Comparison of ENCODE assay signal across 1 cellular context in the genomic region with DNA sequence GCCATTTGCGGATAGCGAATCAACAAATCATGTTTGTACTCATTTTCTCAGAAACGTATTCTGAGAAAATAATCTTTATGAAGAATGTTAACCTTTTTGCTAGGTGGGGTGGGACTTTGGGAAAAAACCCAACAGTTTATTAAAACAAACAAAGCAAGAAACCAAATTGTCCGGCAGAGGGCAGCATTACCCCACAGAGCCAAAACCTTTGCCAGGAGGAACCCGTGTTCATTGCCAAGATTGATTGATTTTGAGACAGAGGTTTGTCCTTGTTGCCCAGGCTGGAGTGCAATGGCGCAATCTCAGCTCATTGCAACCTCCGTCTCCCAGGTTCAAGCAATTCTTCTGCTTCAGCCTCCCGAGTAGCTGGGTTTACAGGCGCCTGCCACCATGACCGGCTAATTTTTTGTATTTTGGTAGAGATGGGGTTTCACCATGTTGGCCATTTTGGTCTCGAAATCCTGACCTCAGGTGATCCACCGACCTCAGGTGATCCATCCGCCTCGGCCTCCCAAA.
A peak's percentile ranks its signal among the peaks of the same experiment; 100 is the strongest.
TF ChIP-seq lines count a peak whose summit lies in the region.

No MANE protein-coding gene starts in this region.

TF ChIP-seq in HepG2, 621 proteins besides CTCF, POLR2A, EP300 and RAD21 (continued from another document and continues in another):
- TF ChIP-seq, protein P1, sequence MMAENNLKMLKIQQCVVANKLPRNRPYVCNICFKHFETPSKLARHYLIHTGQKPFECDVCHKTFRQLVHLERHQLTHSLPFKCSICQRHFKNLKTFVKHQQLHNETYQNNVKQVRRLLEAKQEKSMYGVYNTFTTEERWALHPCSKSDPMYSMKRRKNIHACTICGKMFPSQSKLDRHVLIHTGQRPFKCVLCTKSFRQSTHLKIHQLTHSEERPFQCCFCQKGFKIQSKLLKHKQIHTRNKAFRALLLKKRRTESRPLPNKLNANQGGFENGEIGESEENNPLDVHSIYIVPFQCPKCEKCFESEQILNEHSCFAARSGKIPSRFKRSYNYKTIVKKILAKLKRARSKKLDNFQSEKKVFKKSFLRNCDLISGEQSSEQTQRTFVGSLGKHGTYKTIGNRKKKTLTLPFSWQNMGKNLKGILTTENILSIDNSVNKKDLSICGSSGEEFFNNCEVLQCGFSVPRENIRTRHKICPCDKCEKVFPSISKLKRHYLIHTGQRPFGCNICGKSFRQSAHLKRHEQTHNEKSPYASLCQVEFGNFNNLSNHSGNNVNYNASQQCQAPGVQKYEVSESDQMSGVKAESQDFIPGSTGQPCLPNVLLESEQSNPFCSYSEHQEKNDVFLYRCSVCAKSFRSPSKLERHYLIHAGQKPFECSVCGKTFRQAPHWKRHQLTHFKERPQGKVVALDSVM (CRISPR knock-in tag; IDR thresholded peaks at IDR 0.05): 0 out of 2 replicates have a peak, but pooled peaks have one; percentile 25
- TF ChIP-seq HOXA5 (CRISPR knock-in tag; IDR thresholded peaks at IDR 0.05) (peak; percentile 89), ZNF720 (CRISPR knock-in tag; IDR thresholded peaks at IDR 0.05) (no peak), YEATS2 (CRISPR knock-in tag; IDR thresholded peaks at IDR 0.05; ENCODE audit: borderline replicate concordance) (no peak), ZBED4 (CRISPR knock-in tag; IDR thresholded peaks at IDR 0.05; ENCODE audit: borderline replicate concordance) (no peak), RFX3 (CRISPR knock-in tag; IDR thresholded peaks at IDR 0.05) (no peak), CEBPG (CRISPR knock-in tag; IDR thresholded peaks at IDR 0.05) (peak; percentile 90), MAZ (IDR thresholded peaks at IDR 0.05; ENCODE audit: borderline replicate concordance, low read depth, low read length) (no peak), MAZ (CRISPR knock-in tag; IDR thresholded peaks at IDR 0.05; ENCODE audit: low read depth) (no peak), ZNF780A (CRISPR knock-in tag; IDR thresholded peaks at IDR 0.05) (no peak), ZNF34 (CRISPR knock-in tag; IDR thresholded peaks at IDR 0.05; ENCODE audit: borderline replicate concordance) (no peak), GLI4 (CRISPR knock-in tag; IDR thresholded peaks at IDR 0.05; ENCODE audit: borderline replicate concordance) (no peak), RXRB (CRISPR knock-in tag; IDR thresholded peaks at IDR 0.05; ENCODE audit: borderline replicate concordance) (peak; percentile 39; the same call in 1 of the 2 replicates), ZNF124 (CRISPR knock-in tag; IDR thresholded peaks at IDR 0.05) (0 out of 2 replicates have a peak, but pooled peaks have one; percentile 60), ZKSCAN5 (CRISPR knock-in tag; IDR thresholded peaks at IDR 0.05) (no peak), SRSF9 (IDR thresholded peaks at IDR 0.05; ENCODE audit: borderline replicate concordance, insufficient read depth, low read depth, low read length, poor library complexity, severe bottlenecking) (no peak), THRA (CRISPR knock-in tag; IDR thresholded peaks at IDR 0.05; ENCODE audit: borderline replicate concordance) (0 out of 2 replicates have a peak, but pooled peaks have one; percentile 22), HOXA3 (CRISPR knock-in tag; IDR thresholded peaks at IDR 0.05) (peak; percentile 45; the same call in 1 of the 2 replicates), KDM5A (IDR thresholded peaks at IDR 0.05; ENCODE audit: borderline replicate concordance, low read length) (0 out of 2 replicates have a peak, but pooled peaks have one; percentile 30), ZNF350 (CRISPR knock-in tag; IDR thresholded peaks at IDR 0.05; ENCODE audit: borderline replicate concordance, low read depth) (0 out of 2 replicates have a peak, but pooled peaks have one; percentile 28), ZC3H4 (CRISPR knock-in tag; IDR thresholded peaks at IDR 0.05; ENCODE audit: borderline replicate concordance) (no peak), ZNF180 (CRISPR knock-in tag; IDR thresholded peaks at IDR 0.05; ENCODE audit: borderline replicate concordance, low read depth) (no peak), ZNF550 (CRISPR knock-in tag; IDR thresholded peaks at IDR 0.05; ENCODE audit: borderline replicate concordance) (no peak), E2F1 (CRISPR knock-in tag; IDR thresholded peaks at IDR 0.05) (0 out of 2 replicates have a peak, but pooled peaks have one; percentile 45), FOXA3 (CRISPR knock-in tag; IDR thresholded peaks at IDR 0.05) (peak; percentile 30; the same call in 1 of the 2 replicates), FOXO1 (CRISPR knock-in tag; IDR thresholded peaks at IDR 0.05) (0 out of 2 replicates have a peak, but pooled peaks have one; percentile 36), CHD4 (IDR thresholded peaks at IDR 0.05; ENCODE audit: borderline replicate concordance, low read length) (no peak), SKIL (CRISPR knock-in tag; IDR thresholded peaks at IDR 0.05; ENCODE audit: borderline replicate concordance) (no peak), ZNF629 (CRISPR knock-in tag; conservative IDR thresholded peaks at IDR 0.05) (0 out of 2 replicates have a peak, but pooled peaks have one; percentile 21), SNAPC5 (CRISPR knock-in tag; IDR thresholded peaks at IDR 0.05; ENCODE audit: borderline replicate concordance) (no peak), HIC2 (CRISPR knock-in tag; IDR thresholded peaks at IDR 0.05; ENCODE audit: low read depth) (0 out of 2 replicates have a peak, but pooled peaks have one; percentile 56), ZNF430 (CRISPR knock-in tag; IDR thresholded peaks at IDR 0.05) (no peak), ZNF574 (CRISPR knock-in tag; IDR thresholded peaks at IDR 0.05) (0 out of 2 replicates have a peak, but pooled peaks have one; percentile 39), RARA (CRISPR knock-in tag; IDR thresholded peaks at IDR 0.05) (0 out of 2 replicates have a peak, but pooled peaks have one; percentile 51), AGO2 (optimal IDR thresholded peaks at IDR 0.05; ENCODE audit: low read depth, low read length) (no peak), ZNF816 (CRISPR knock-in tag; IDR thresholded peaks at IDR 0.05; ENCODE audit: borderline replicate concordance) (no peak)
- TF ChIP-seq, protein P2, sequence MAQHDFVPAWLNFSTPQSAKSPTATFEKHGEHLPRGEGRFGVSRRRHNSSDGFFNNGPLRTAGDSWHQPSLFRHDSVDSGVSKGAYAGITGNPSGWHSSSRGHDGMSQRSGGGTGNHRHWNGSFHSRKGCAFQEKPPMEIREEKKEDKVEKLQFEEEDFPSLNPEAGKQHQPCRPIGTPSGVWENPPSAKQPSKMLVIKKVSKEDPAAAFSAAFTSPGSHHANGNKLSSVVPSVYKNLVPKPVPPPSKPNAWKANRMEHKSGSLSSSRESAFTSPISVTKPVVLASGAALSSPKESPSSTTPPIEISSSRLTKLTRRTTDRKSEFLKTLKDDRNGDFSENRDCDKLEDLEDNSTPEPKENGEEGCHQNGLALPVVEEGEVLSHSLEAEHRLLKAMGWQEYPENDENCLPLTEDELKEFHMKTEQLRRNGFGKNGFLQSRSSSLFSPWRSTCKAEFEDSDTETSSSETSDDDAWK (CRISPR knock-in tag; IDR thresholded peaks at IDR 0.05): no peak
- TF ChIP-seq, protein P3, sequence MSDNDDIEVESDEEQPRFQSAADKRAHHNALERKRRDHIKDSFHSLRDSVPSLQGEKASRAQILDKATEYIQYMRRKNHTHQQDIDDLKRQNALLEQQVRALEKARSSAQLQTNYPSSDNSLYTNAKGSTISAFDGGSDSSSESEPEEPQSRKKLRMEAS (IDR thresholded peaks at IDR 0.05): no peak
